Comparison of ENCODE assay signal across 1 cellular context in genomic region chr3:24069045-24069444, GRCh38.
TF ChIP-seq lines count a peak whose summit lies in the region.

No MANE protein-coding gene starts in this region.

TF ChIP-seq in GM23338, 12 proteins besides CTCF, POLR2A, EP300 and RAD21 (continued from another document):
- TF ChIP-seq ETS1 (IDR thresholded peaks at IDR 0.05) (no peak), EZH2phosphoT487 (IDR thresholded peaks at IDR 0.05; ENCODE audit: unreplicated experiment) (no peak), EZH2 (IDR thresholded peaks at IDR 0.05; ENCODE audit: low read depth, unreplicated experiment) (no peak), STAT1 (IDR thresholded peaks at IDR 0.05; ENCODE audit: unreplicated experiment) (no peak), CREB1 (CRISPR knock-in tag; IDR thresholded peaks at IDR 0.05; ENCODE audit: low read depth) (no peak), NANOG (IDR thresholded peaks at IDR 0.05; ENCODE audit: borderline replicate concordance) (no peak)
